Comparison of ENCODE assay signal across 15 cellular contexts in the genomic region with DNA sequence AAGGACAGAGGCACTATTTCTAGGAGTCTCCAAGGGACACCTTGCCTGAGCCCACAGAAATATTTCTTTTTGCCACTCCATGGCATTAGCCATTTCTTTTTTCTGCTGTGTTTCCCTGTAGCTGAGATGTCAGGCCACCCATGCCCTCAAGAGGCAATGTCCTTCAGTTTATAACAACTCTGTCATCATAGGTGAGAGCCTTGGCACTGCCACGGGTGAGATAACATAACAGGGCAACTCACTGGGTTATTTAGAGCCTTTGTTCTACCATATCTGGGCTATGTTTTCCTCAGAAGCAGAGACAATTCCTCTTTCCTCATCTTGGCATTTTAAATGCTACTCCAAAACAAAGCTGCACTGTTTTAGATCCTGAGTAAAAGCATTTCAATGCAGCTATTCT.
"Had no signal": no experiment of that assay in that cellular context is flagged by ENCODE, and none has a peak within 500 bp of the region (broad histone marks: within the 10 kb centered on the region; RNA-seq: fewer than 3 reads in every experiment).

No MANE protein-coding gene starts in this region.

- ATAC-seq: activated naive CD4-positive, alpha-beta T cell treated with anti-CD3 and anti-CD28 coated beads, Interleukin-2, amount 50 U/mL, for 72 hours; activated T-cell treated with anti-CD3 and anti-CD28 coated beads, Interleukin-2, amount 50 U/mL, for 4 hours; body of pancreas; naive thymus-derived CD4-positive, alpha-beta T cell; sciatic nerve; stimulated activated naive CD8-positive, alpha-beta T cell treated with anti-CD3 and anti-CD28 coated beads, Interleukin-15, Interleukin-2, amounts not matched to agents 100 U/mL and 50 U/mL, for 24 hours had no signal

- H3K27ac ChIP-seq: prostate gland had no signal

- H3K4me1 ChIP-seq: prostate gland had no signal

- H3K9me3 ChIP-seq: body of pancreas, prostate gland had no signal

- DNase-seq: activated CD4-positive, alpha-beta memory T cell treated with anti-CD3 and anti-CD28 coated beads for 36 hours; activated CD4-positive, alpha-beta T cell treated with anti-CD3 and anti-CD28 coated beads for 1 hour; activated effector memory CD4-positive, alpha-beta T cell treated with anti-CD3 and anti-CD28 coated beads, Interleukin-2, amount 50 U/mL, for 16 hours; activated T-cell treated with anti-CD3 and anti-CD28 coated beads, Interleukin-2, amount 50 U/mL, for 4 hours; amniotic stem cell; cerebellar nuclear complex; dermis blood vessel endothelial cell; glutamatergic neuron; naive thymus-derived CD4-positive, alpha-beta T cell; stimulated activated CD4-positive, alpha-beta T cell treated with anti-CD3 and anti-CD28 coated beads, Interleukin-12 subunit alpha, Interleukin-12 subunit beta, amount 100 ng/mL, for 4 hours; stimulated activated naive CD8-positive, alpha-beta T cell treated with anti-CD3 and anti-CD28 coated beads, Interleukin-15, Interleukin-2, amounts not matched to agents 100 U/mL and 50 U/mL, for 24 hours had no signal

- H3K36me3 ChIP-seq: prostate gland had no signal

- H3K27me3 ChIP-seq: body of pancreas had no signal

- H3K4me3 ChIP-seq: body of pancreas, prostate gland had no signal
